In genomic region chr15:95085056-95085455, GRCh38 we compare ENCODE assay signal across 1 cellular context.
TF ChIP-seq lines count a peak whose summit lies in the region.

No MANE protein-coding gene starts in this region.

TF ChIP-seq in GM23338, 12 proteins besides CTCF, POLR2A, EP300 and RAD21 (continued from another document):
- TF ChIP-seq ZNF462 (CRISPR knock-in tag; IDR thresholded peaks at IDR 0.05) = no peak
- TF ChIP-seq EZH2phosphoT487 (IDR thresholded peaks at IDR 0.05; ENCODE audit: unreplicated experiment) = no peak
- no peak for TF ChIP-seq JUNB (IDR thresholded peaks at IDR 0.05; ENCODE audit: unreplicated experiment)
- TF ChIP-seq CREB1 (CRISPR knock-in tag; IDR thresholded peaks at IDR 0.05; ENCODE audit: low read depth) = no peak
- TF ChIP-seq REST (IDR thresholded peaks at IDR 0.05; ENCODE audit: unreplicated experiment) = no peak
- no peak for TF ChIP-seq ETS1 (IDR thresholded peaks at IDR 0.05)
- no peak for TF ChIP-seq NANOG (IDR thresholded peaks at IDR 0.05; ENCODE audit: borderline replicate concordance)
- TF ChIP-seq STAT1 (IDR thresholded peaks at IDR 0.05; ENCODE audit: unreplicated experiment) = no peak
